ENCODE assay signal across 8 cellular contexts in genomic region chr14:59507063-59507751, GRCh38. TPM values are rescaled to one million over a fixed set of nuclear protein-coding genes. Genes with fewer than 3 reads are reported as not detected.
DNase-seq lines count a peak whose midpoint lies in the region; ATAC-seq and TF ChIP-seq lines count a peak whose summit lies in the region.

No MANE protein-coding gene starts in this region.

- H3K27ac Mint-ChIP-seq in activated CD8-positive, alpha-beta T cell treated with anti-CD3 and anti-CD28 coated beads for 36 hours: no peak overlapping the region

- no peak overlapping the region for H3K4me3 ChIP-seq in fibroblast of pulmonary artery (replicated peaks; ENCODE audit: low read depth, low read length)

- peak; percentile 30 for DNase-seq in Caki2 (ENCODE audit: low read depth)
- DNase-seq in NCI-H524 treated with DMSO at 0.1 percent for 48 hours (lab: John Stamatoyannopoulos, UW): peak; percentile 52
- peak; percentile 77 for DNase-seq in activated CD8-positive, alpha-beta T cell treated with anti-CD3 and anti-CD28 coated beads for 36 hours
- peak; percentile 56 for DNase-seq in fibroblast of pulmonary artery (ENCODE audit: low read depth)
- peak; percentile 15 for DNase-seq in occipital lobe (lab: John Stamatoyannopoulos, UW)
- DNase-seq in GF-D8 (lab: John Stamatoyannopoulos, UW): no peak

- intact Hi-C loops in activated CD8-positive, alpha-beta T cell treated with anti-CD3 and anti-CD28 coated beads for 36 hours (cut with micrococcal nuclease): loop anchor here (5.0 kb wide), 1 partner anchor 70 kb away; the partner anchor contains the start of gene CCDC175

- no peaks in the 10 kb centered on the region for H3K9me3 Mint-ChIP-seq in activated CD8-positive, alpha-beta T cell treated with anti-CD3 and anti-CD28 coated beads for 36 hours

- in situ Hi-C loops in Caki2 (cut with HindIII; ENCODE audit: low pct_unique_long_range_greater_than_20kb, low sequenced_read_pairs): no loop called here

- TF ChIP-seq CTCF in activated CD8-positive, alpha-beta T cell treated with anti-CD3 and anti-CD28 coated beads for 36 hours (IDR thresholded peaks at IDR 0.05): peak; percentile 83
- peak; percentile 96 for TF ChIP-seq CTCF in fibroblast of pulmonary artery (IDR thresholded peaks at IDR 0.05; ENCODE audit: low read length, missing control alignments)

- peaks cover 6% of the 10 kb centered on the region for H3K27me3 Mint-ChIP-seq in activated CD8-positive, alpha-beta T cell treated with anti-CD3 and anti-CD28 coated beads for 36 hours

- POLR2A ChIA-PET in activated CD8-positive, alpha-beta T cell treated with anti-CD3 and anti-CD28 coated beads for 36 hours (lab: Charles Lee): interaction anchor here (0.5 kb wide), 1 partner anchor 670 kb away, joined by 3 read pairs; no protein-coding TSS in a partner anchor

- H3K36me3 Mint-ChIP-seq in activated CD8-positive, alpha-beta T cell treated with anti-CD3 and anti-CD28 coated beads for 36 hours (ENCODE audit: low read depth): peaks cover 1% of the 10 kb centered on the region

- no peak overlapping the region for H3K4me3 Mint-ChIP-seq in activated CD8-positive, alpha-beta T cell treated with anti-CD3 and anti-CD28 coated beads for 36 hours

- ATAC-seq in GM19395 (IDR thresholded peaks at IDR 0.05; ENCODE audit: unreplicated experiment) (peak; percentile 83), HG03520 (IDR thresholded peaks at IDR 0.05; ENCODE audit: unreplicated experiment) (peak; percentile 62)
- ATAC-seq in activated CD8-positive, alpha-beta T cell treated with anti-CD3 and anti-CD28 coated beads for 36 hours: peak; percentile 97

- CTCF ChIA-PET in activated CD8-positive, alpha-beta T cell treated with anti-CD3 and anti-CD28 coated beads for 36 hours (lab: Charles Lee): interaction anchor here (0.8 to 6.5 kb wide), 18 partner anchors 8 to 682 kb away, joined by 3 to 75 read pairs (median 4); partner anchors contain the start of genes CCDC175, JKAMP and L3HYPDH

- peaks cover 8% of the 10 kb centered on the region for H3K4me1 Mint-ChIP-seq in activated CD8-positive, alpha-beta T cell treated with anti-CD3 and anti-CD28 coated beads for 36 hours (ENCODE audit: low read depth)

RNA-seq across cellular contexts. Expression of gene JKAMP, which starts 22.9 kb away (rescaled TPM):
- total RNA-seq in Caki2 (2014; rRNA removed; shearing (Covaris generic); ENCODE audit: low replicate concordance): 64.1 and 119 TPM in 2 replicates
- total RNA-seq in activated CD8-positive, alpha-beta T cell treated with anti-CD3 and anti-CD28 coated beads for 36 hours: 10 to 100 TPM; 15.3 to 16.0 TPM
- total RNA-seq in occipital lobe: 73.3 TPM

RNA-seq across cellular contexts. Expression of gene L3HYPDH, which starts 23.0 kb away (rescaled TPM):
- 42.2 and 60.6 TPM in 2 replicates for total RNA-seq in Caki2 (2014; rRNA removed; shearing (Covaris generic); ENCODE audit: low replicate concordance)
- total RNA-seq in activated CD8-positive, alpha-beta T cell treated with anti-CD3 and anti-CD28 coated beads for 36 hours: 10 to 100 TPM; 12.3 to 14.6 TPM
- 30.1 TPM for total RNA-seq in occipital lobe

RNA-seq across cellular contexts. Expression of gene GPR135, which starts 42.0 kb away (rescaled TPM):
- 0.71 TPM in 1 of 2 replicates, not detected in the other for total RNA-seq in Caki2 (2014; rRNA removed; shearing (Covaris generic); ENCODE audit: low replicate concordance)
- total RNA-seq in activated CD8-positive, alpha-beta T cell treated with anti-CD3 and anti-CD28 coated beads for 36 hours: 1 to 10 TPM; 1.5 to 1.7 TPM
- 5.9 TPM for total RNA-seq in occipital lobe
